ENCODE assay signal across 33 cellular contexts in the genomic region with DNA sequence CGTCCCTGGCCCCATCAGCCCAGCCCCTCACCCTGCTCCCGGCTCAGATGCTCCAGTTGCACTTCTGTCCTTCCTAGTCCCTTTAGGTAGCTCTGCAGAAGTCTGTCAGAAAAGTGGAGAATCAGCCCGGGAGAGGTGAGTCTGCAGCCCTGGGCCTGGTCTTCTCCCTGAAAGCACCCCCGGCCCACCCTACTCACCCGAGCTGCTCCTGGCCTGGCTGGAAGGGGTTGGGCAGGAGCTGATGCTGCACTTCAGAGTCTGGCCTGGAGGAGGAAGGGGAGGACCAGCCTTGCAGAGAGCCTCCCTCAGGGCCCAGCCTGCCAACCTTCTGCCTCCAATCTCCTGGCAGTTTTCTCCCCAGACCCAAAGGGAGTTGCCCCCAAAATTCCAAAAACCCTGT. TPM values are rescaled to one million over a fixed set of nuclear protein-coding genes. Genes with fewer than 3 reads are reported as not detected.
"Had no signal": no experiment of that assay in that cellular context is flagged by ENCODE, and none has a peak within 500 bp of the region (broad histone marks: within the 10 kb centered on the region; RNA-seq: fewer than 3 reads in every experiment).

No MANE protein-coding gene starts in this region.

- H3K27me3 ChIP-seq: ascending aorta, cardiac muscle cell, colonic mucosa, neural progenitor cell, testis had no signal

- H3K9me3 ChIP-seq: ascending aorta, colonic mucosa, esophagus squamous epithelium, heart right ventricle, left ventricle myocardium inferior, testis, transverse colon had no signal

- H3K36me3 ChIP-seq: cardiac muscle cell, colonic mucosa, neural progenitor cell, transverse colon had no signal

- H3K4me3 ChIP-seq: ascending aorta, cardiac muscle cell, colonic mucosa, esophagus squamous epithelium, heart right ventricle, left ventricle myocardium inferior, lung, neural progenitor cell, skin epidermis, testis, transverse colon had no signal

- H3K4me1 ChIP-seq: ascending aorta, colonic mucosa, esophagus squamous epithelium, heart right ventricle, left ventricle myocardium inferior, neural progenitor cell, transverse colon had no signal

- H3K27ac ChIP-seq: ascending aorta, cardiac muscle cell, colonic mucosa, epithelial cell of prostate, esophagus squamous epithelium, heart right ventricle, left ventricle myocardium inferior, neural progenitor cell, skin epidermis, testis, transverse colon had no signal

- DNase-seq: activated CD4-positive, alpha-beta memory T cell treated with anti-CD3 and anti-CD28 coated beads, Interleukin-2, amount 10 ng/mL, durations not matched to agents 7 days and 5 days; activated CD4-positive, alpha-beta T cell treated with anti-CD3 and anti-CD28 coated beads for 1 hour; activated CD4-positive, alpha-beta T cell treated with anti-CD3 and anti-CD28 coated beads, Interleukin-2, amount 10 ng/mL, durations not matched to agents 7 days and 5 days; activated CD8-positive, alpha-beta memory T cell treated with anti-CD3 and anti-CD28 coated beads, Interleukin-2, amount 50 U/mL, for 48 hours; activated gamma-delta T cell; activated naive CD4-positive, alpha-beta T cell treated with anti-CD3 and anti-CD28 coated beads, Interleukin-2, amount 10 ng/mL, durations not matched to agents 7 days and 5 days; activated naive CD8-positive, alpha-beta T cell treated with anti-CD3 and anti-CD28 coated beads, Interleukin-2, amount 10 ng/mL, durations not matched to agents 7 days and 5 days; activated T-cell treated with anti-CD3 and anti-CD28 coated beads, Interleukin-2, amount 50 U/mL, for 24 hours; cerebellar nuclear complex; colonic mucosa; effector CD8-positive, alpha-beta T cell; esophagus squamous epithelium; foreskin melanocyte; heart right ventricle; left ventricle myocardium inferior; mesendoderm; natural killer cell; stimulated activated CD4-positive, alpha-beta T cell treated with anti-CD3 and anti-CD28 coated beads, Interleukin-12 subunit alpha, Interleukin-12 subunit beta, amount 100 ng/mL, for 4 hours; stimulated activated CD4-positive, alpha-beta T cell treated with anti-CD3 and anti-CD28 coated beads, Interleukin-4, amount 100 ng/mL, for 1 hour; stimulated activated naive CD8-positive, alpha-beta T cell treated with anti-CD3 and anti-CD28 coated beads, Interleukin-15, Interleukin-2, amounts not matched to agents 100 U/mL and 50 U/mL, for 24 hours; T-helper 2 cell; testis; transverse colon had no signal

- ATAC-seq: heart right ventricle; natural killer cell; sciatic nerve; stimulated activated naive CD8-positive, alpha-beta T cell treated with anti-CD3 and anti-CD28 coated beads, Interleukin-15, Interleukin-2, amounts not matched to agents 100 U/mL and 50 U/mL, for 24 hours; WTC11 had no signal

RNA-seq across cellular contexts. Expression of gene CGREF1, which starts 16.6 kb away (rescaled TPM):
- total RNA-seq: natural killer cell had no signal

RNA-seq across cellular contexts. Expression of gene ABHD1, which starts 21.3 kb away (rescaled TPM):
- total RNA-seq: ascending aorta, colonic mucosa, esophagus squamous epithelium, glomerular endothelial cell, urinary bladder had no signal
